In genomic region chr18:8130089-8130488, GRCh38 we compare ENCODE assay signal across 1 cellular context.
A peak's percentile ranks its signal among the peaks of the same experiment; 100 is the strongest.
TF ChIP-seq lines count a peak whose summit lies in the region.

No MANE protein-coding gene starts in this region.

TF ChIP-seq in HCT116, 20 proteins besides CTCF, POLR2A, EP300 and RAD21:
- TF ChIP-seq, protein P1, sequence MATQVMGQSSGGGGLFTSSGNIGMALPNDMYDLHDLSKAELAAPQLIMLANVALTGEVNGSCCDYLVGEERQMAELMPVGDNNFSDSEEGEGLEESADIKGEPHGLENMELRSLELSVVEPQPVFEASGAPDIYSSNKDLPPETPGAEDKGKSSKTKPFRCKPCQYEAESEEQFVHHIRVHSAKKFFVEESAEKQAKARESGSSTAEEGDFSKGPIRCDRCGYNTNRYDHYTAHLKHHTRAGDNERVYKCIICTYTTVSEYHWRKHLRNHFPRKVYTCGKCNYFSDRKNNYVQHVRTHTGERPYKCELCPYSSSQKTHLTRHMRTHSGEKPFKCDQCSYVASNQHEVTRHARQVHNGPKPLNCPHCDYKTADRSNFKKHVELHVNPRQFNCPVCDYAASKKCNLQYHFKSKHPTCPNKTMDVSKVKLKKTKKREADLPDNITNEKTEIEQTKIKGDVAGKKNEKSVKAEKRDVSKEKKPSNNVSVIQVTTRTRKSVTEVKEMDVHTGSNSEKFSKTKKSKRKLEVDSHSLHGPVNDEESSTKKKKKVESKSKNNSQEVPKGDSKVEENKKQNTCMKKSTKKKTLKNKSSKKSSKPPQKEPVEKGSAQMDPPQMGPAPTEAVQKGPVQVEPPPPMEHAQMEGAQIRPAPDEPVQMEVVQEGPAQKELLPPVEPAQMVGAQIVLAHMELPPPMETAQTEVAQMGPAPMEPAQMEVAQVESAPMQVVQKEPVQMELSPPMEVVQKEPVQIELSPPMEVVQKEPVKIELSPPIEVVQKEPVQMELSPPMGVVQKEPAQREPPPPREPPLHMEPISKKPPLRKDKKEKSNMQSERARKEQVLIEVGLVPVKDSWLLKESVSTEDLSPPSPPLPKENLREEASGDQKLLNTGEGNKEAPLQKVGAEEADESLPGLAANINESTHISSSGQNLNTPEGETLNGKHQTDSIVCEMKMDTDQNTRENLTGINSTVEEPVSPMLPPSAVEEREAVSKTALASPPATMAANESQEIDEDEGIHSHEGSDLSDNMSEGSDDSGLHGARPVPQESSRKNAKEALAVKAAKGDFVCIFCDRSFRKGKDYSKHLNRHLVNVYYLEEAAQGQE (IDR thresholded peaks at IDR 0.05; ENCODE audit: low read depth) = peak; percentile 21; the same call in 1 of the 2 replicates
- no peak for TF ChIP-seq SIN3A (IDR thresholded peaks at IDR 0.05; ENCODE audit: low read depth)
